24 cellular contexts compared by ENCODE assay signal in genomic region chr2:174083843-174084458, GRCh38.
"Had no signal": no experiment of that assay in that cellular context is flagged by ENCODE, and none has a peak within 500 bp of the region (broad histone marks: within the 10 kb centered on the region; RNA-seq: fewer than 3 reads in every experiment).

No MANE protein-coding gene starts in this region.

- H3K36me3 ChIP-seq: ascending aorta, cardiac muscle cell, colonic mucosa, left ventricle myocardium inferior, ovary, right lobe of liver, transverse colon had no signal

- H3K27me3 ChIP-seq: ascending aorta, cardiac muscle cell, colonic mucosa, esophagus squamous epithelium, heart right ventricle, ovary, right lobe of liver, testis, transverse colon had no signal

- H3K9me3 ChIP-seq: ascending aorta, colonic mucosa, esophagus squamous epithelium, heart right ventricle, left ventricle myocardium inferior, ovary, right lobe of liver, testis, transverse colon had no signal

- H3K27ac ChIP-seq: ascending aorta, cardiac muscle cell, colonic mucosa, epithelial cell of prostate, esophagus squamous epithelium, heart right ventricle, left ventricle myocardium inferior, ovary, right lobe of liver, testis, transverse colon had no signal

- H3K4me3 ChIP-seq: ascending aorta, cardiac muscle cell, colonic mucosa, esophagus squamous epithelium, heart right ventricle, left ventricle myocardium inferior, lung, ovary, right lobe of liver, testis, transverse colon had no signal

- H3K4me1 ChIP-seq: ascending aorta, colonic mucosa, esophagus squamous epithelium, heart right ventricle, left ventricle myocardium inferior, right lobe of liver, testis, transverse colon had no signal

- ATAC-seq: heart right ventricle; right lobe of liver; stimulated activated naive CD8-positive, alpha-beta T cell treated with anti-CD3 and anti-CD28 coated beads, Interleukin-15, Interleukin-2, amounts not matched to agents 100 U/mL and 50 U/mL, for 24 hours had no signal

- DNase-seq: activated CD4-positive, alpha-beta T cell treated with anti-CD3 and anti-CD28 coated beads for 48 hours; activated CD4-positive, alpha-beta T cell treated with anti-CD3 and anti-CD28 coated beads, Interleukin-2, amount 50 U/mL, for 48 hours; activated CD8-positive, alpha-beta memory T cell treated with anti-CD3 and anti-CD28 coated beads for 24 hours; activated effector memory CD4-positive, alpha-beta T cell treated with anti-CD3 and anti-CD28 coated beads, Interleukin-2, amount 50 U/mL, for 16 hours; activated naive CD4-positive, alpha-beta T cell treated with anti-CD3 and anti-CD28 coated beads, Interleukin-2, amount 10 ng/mL, durations not matched to agents 7 days and 5 days; activated naive CD8-positive, alpha-beta T cell treated with anti-CD3 and anti-CD28 coated beads, Interleukin-2, amount 10 ng/mL, durations not matched to agents 7 days and 5 days; cerebellar nuclear complex; colonic mucosa; effector CD8-positive, alpha-beta T cell; esophagus squamous epithelium; foreskin melanocyte; heart right ventricle; left ventricle myocardium inferior; ovary; right lobe of liver; stimulated activated CD4-positive, alpha-beta T cell treated with anti-CD3 and anti-CD28 coated beads, Interleukin-12 subunit alpha, Interleukin-12 subunit beta, amount 100 ng/mL, for 4 hours; stimulated activated CD4-positive, alpha-beta T cell treated with anti-CD3 and anti-CD28 coated beads, Interleukin-4, amount 100 ng/mL, for 1 hour; stimulated activated naive CD8-positive, alpha-beta T cell treated with anti-CD3 and anti-CD28 coated beads, Interleukin-15, Interleukin-2, amounts not matched to agents 100 U/mL and 50 U/mL, for 24 hours; testis; transverse colon had no signal
